In the genomic region with DNA sequence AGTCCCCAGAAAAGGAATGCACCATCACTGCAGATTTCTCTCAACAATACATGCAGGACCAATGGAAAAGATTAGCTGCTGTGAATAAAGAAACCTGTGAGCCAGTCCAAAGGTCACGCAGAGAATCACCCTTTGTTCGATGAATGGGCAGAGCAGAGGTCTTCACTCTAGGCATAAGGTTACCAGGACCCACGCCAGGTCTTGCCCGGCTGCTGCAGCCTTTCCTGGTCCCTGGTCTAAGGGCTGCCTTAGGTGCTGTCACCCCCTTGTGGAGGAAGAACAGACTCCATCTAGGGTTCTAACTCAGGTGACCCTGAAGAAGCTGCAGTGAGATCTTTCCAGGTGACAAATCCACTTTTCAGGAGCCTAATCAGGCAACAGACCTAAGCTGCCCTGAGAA, we compare ENCODE assay signal across 1 cellular context.
TF ChIP-seq lines count a peak whose summit lies in the region.

No MANE protein-coding gene starts in this region.

TF ChIP-seq in HepG2, 621 proteins besides CTCF, POLR2A, EP300 and RAD21 (continued from another document and continues in another):
- TF ChIP-seq, protein P1, sequence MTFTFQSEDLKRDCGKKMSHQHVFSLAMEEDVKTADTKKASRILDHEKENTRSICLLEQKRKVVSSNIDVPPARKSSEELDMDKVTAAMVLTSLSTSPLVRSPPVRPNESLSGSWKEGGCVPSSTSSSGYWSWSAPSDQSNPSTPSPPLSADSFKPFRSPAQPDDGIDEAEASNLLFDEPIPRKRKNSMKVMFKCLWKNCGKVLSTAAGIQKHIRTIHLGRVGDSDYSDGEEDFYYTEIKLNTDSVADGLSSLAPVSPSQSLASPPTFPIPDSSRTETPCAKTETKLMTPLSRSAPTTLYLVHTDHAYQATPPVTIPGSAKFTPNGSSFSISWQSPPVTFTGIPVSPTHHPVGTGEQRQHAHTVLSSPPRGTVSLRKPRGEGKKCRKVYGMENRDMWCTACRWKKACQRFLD (CRISPR knock-in tag; IDR thresholded peaks at IDR 0.05; ENCODE audit: borderline replicate concordance): no peak
- TF ChIP-seq, protein P2, sequence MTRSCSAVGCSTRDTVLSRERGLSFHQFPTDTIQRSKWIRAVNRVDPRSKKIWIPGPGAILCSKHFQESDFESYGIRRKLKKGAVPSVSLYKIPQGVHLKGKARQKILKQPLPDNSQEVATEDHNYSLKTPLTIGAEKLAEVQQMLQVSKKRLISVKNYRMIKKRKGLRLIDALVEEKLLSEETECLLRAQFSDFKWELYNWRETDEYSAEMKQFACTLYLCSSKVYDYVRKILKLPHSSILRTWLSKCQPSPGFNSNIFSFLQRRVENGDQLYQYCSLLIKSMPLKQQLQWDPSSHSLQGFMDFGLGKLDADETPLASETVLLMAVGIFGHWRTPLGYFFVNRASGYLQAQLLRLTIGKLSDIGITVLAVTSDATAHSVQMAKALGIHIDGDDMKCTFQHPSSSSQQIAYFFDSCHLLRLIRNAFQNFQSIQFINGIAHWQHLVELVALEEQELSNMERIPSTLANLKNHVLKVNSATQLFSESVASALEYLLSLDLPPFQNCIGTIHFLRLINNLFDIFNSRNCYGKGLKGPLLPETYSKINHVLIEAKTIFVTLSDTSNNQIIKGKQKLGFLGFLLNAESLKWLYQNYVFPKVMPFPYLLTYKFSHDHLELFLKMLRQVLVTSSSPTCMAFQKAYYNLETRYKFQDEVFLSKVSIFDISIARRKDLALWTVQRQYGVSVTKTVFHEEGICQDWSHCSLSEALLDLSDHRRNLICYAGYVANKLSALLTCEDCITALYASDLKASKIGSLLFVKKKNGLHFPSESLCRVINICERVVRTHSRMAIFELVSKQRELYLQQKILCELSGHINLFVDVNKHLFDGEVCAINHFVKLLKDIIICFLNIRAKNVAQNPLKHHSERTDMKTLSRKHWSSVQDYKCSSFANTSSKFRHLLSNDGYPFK (CRISPR knock-in tag; IDR thresholded peaks at IDR 0.05; ENCODE audit: borderline replicate concordance): no peak
- TF ChIP-seq KLF6 (CRISPR knock-in tag; IDR thresholded peaks at IDR 0.05) (no peak), GPN1 (CRISPR knock-in tag; IDR thresholded peaks at IDR 0.05; ENCODE audit: borderline replicate concordance) (no peak), ZSCAN9 (CRISPR knock-in tag; IDR thresholded peaks at IDR 0.05; ENCODE audit: borderline replicate concordance) (0 out of 2 replicates have a peak, but pooled peaks have one; percentile 6), ATRX (CRISPR knock-in tag; IDR thresholded peaks at IDR 0.05; ENCODE audit: borderline replicate concordance) (no peak), POGZ (CRISPR knock-in tag; IDR thresholded peaks at IDR 0.05) (no peak), MIXL1 (CRISPR knock-in tag; IDR thresholded peaks at IDR 0.05) (0 out of 2 replicates have a peak, but pooled peaks have one; percentile 18), ZFX (CRISPR knock-in tag; IDR thresholded peaks at IDR 0.05; ENCODE audit: low read depth) (no peak), SALL2 (CRISPR knock-in tag; IDR thresholded peaks at IDR 0.05) (no peak), ZNF607 (CRISPR knock-in tag; IDR thresholded peaks at IDR 0.05; ENCODE audit: borderline replicate concordance) (no peak), ATAD3A (CRISPR knock-in tag; IDR thresholded peaks at IDR 0.05) (no peak), BORCS8-MEF2B (CRISPR knock-in tag; IDR thresholded peaks at IDR 0.05) (no peak), SYNCRIP (IDR thresholded peaks at IDR 0.05; ENCODE audit: insufficient read depth, low read depth, low read length) (no peak), MAFK (conservative IDR thresholded peaks at IDR 0.05 in 1 of 2, IDR thresholded peaks at IDR 0.05 in 1 of 2; ENCODE audit: low read length in 2 of 2) (no peak), ZNF432 (CRISPR knock-in tag; IDR thresholded peaks at IDR 0.05; ENCODE audit: borderline replicate concordance) (no peak), ZNF33B (CRISPR knock-in tag; IDR thresholded peaks at IDR 0.05) (no peak), YEATS4 (CRISPR knock-in tag; IDR thresholded peaks at IDR 0.05; ENCODE audit: borderline replicate concordance) (no peak), ZNF337 (CRISPR knock-in tag; IDR thresholded peaks at IDR 0.05; ENCODE audit: borderline replicate concordance, low read depth) (no peak), ZSCAN20 (CRISPR knock-in tag; IDR thresholded peaks at IDR 0.05; ENCODE audit: borderline replicate concordance) (no peak), SKI (IDR thresholded peaks at IDR 0.05; ENCODE audit: partially characterized antibody) (no peak), NFYB (CRISPR knock-in tag; IDR thresholded peaks at IDR 0.05) (no peak), RXRA (CRISPR knock-in tag; IDR thresholded peaks at IDR 0.05) (peak; percentile 49; the same call in 1 of the 2 replicates), ZNF33A (CRISPR knock-in tag; IDR thresholded peaks at IDR 0.05; ENCODE audit: borderline replicate concordance) (no peak), DNMT3B (CRISPR knock-in tag; conservative IDR thresholded peaks at IDR 0.05) (no peak), RCOR2 (CRISPR knock-in tag; IDR thresholded peaks at IDR 0.05) (no peak), GTF3A (CRISPR knock-in tag; conservative IDR thresholded peaks at IDR 0.05) (no peak), TARDBP (CRISPR knock-in tag; IDR thresholded peaks at IDR 0.05) (no peak), KLF12 (CRISPR knock-in tag; IDR thresholded peaks at IDR 0.05; ENCODE audit: borderline replicate concordance) (no peak), TBX3 (IDR thresholded peaks at IDR 0.05; ENCODE audit: borderline replicate concordance) (no peak), SIN3B (IDR thresholded peaks at IDR 0.05; ENCODE audit: low read length) (no peak)
- TF ChIP-seq, protein P3, sequence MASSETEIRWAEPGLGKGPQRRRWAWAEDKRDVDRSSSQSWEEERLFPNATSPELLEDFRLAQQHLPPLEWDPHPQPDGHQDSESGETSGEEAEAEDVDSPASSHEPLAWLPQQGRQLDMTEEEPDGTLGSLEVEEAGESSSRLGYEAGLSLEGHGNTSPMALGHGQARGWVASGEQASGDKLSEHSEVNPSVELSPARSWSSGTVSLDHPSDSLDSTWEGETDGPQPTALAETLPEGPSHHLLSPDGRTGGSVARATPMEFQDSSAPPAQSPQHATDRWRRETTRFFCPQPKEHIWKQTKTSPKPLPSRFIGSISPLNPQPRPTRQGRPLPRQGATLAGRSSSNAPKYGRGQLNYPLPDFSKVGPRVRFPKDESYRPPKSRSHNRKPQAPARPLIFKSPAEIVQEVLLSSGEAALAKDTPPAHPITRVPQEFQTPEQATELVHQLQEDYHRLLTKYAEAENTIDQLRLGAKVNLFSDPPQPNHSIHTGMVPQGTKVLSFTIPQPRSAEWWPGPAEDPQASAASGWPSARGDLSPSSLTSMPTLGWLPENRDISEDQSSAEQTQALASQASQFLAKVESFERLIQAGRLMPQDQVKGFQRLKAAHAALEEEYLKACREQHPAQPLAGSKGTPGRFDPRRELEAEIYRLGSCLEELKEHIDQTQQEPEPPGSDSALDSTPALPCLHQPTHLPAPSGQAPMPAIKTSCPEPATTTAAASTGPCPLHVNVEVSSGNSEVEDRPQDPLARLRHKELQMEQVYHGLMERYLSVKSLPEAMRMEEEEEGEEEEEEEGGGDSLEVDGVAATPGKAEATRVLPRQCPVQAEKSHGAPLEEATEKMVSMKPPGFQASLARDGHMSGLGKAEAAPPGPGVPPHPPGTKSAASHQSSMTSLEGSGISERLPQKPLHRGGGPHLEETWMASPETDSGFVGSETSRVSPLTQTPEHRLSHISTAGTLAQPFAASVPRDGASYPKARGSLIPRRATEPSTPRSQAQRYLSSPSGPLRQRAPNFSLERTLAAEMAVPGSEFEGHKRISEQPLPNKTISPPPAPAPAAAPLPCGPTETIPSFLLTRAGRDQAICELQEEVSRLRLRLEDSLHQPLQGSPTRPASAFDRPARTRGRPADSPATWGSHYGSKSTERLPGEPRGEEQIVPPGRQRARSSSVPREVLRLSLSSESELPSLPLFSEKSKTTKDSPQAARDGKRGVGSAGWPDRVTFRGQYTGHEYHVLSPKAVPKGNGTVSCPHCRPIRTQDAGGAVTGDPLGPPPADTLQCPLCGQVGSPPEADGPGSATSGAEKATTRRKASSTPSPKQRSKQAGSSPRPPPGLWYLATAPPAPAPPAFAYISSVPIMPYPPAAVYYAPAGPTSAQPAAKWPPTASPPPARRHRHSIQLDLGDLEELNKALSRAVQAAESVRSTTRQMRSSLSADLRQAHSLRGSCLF (CRISPR knock-in tag; IDR thresholded peaks at IDR 0.05; ENCODE audit: borderline replicate concordance): no peak
- TF ChIP-seq, protein P4, sequence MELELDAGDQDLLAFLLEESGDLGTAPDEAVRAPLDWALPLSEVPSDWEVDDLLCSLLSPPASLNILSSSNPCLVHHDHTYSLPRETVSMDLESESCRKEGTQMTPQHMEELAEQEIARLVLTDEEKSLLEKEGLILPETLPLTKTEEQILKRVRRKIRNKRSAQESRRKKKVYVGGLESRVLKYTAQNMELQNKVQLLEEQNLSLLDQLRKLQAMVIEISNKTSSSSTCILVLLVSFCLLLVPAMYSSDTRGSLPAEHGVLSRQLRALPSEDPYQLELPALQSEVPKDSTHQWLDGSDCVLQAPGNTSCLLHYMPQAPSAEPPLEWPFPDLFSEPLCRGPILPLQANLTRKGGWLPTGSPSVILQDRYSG (CRISPR knock-in tag; IDR thresholded peaks at IDR 0.05): no peak
- TF ChIP-seq, protein P5, sequence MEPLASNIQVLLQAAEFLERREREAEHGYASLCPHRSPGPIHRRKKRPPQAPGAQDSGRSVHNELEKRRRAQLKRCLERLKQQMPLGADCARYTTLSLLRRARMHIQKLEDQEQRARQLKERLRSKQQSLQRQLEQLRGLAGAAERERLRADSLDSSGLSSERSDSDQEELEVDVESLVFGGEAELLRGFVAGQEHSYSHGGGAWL (CRISPR knock-in tag; IDR thresholded peaks at IDR 0.05): no peak
- TF ChIP-seq, protein P6, sequence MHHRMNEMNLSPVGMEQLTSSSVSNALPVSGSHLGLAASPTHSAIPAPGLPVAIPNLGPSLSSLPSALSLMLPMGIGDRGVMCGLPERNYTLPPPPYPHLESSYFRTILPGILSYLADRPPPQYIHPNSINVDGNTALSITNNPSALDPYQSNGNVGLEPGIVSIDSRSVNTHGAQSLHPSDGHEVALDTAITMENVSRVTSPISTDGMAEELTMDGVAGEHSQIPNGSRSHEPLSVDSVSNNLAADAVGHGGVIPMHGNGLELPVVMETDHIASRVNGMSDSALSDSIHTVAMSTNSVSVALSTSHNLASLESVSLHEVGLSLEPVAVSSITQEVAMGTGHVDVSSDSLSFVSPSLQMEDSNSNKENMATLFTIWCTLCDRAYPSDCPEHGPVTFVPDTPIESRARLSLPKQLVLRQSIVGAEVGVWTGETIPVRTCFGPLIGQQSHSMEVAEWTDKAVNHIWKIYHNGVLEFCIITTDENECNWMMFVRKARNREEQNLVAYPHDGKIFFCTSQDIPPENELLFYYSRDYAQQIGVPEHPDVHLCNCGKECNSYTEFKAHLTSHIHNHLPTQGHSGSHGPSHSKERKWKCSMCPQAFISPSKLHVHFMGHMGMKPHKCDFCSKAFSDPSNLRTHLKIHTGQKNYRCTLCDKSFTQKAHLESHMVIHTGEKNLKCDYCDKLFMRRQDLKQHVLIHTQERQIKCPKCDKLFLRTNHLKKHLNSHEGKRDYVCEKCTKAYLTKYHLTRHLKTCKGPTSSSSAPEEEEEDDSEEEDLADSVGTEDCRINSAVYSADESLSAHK (CRISPR knock-in tag; IDR thresholded peaks at IDR 0.05; ENCODE audit: borderline replicate concordance): no peak
- TF ChIP-seq, protein P7, sequence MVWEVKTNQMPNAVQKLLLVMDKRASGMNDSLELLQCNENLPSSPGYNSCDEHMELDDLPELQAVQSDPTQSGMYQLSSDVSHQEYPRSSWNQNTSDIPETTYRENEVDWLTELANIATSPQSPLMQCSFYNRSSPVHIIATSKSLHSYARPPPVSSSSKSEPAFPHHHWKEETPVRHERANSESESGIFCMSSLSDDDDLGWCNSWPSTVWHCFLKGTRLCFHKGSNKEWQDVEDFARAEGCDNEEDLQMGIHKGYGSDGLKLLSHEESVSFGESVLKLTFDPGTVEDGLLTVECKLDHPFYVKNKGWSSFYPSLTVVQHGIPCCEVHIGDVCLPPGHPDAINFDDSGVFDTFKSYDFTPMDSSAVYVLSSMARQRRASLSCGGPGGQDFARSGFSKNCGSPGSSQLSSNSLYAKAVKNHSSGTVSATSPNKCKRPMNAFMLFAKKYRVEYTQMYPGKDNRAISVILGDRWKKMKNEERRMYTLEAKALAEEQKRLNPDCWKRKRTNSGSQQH (CRISPR knock-in tag; IDR thresholded peaks at IDR 0.05; ENCODE audit: low read depth): no peak
- TF ChIP-seq, protein P8, sequence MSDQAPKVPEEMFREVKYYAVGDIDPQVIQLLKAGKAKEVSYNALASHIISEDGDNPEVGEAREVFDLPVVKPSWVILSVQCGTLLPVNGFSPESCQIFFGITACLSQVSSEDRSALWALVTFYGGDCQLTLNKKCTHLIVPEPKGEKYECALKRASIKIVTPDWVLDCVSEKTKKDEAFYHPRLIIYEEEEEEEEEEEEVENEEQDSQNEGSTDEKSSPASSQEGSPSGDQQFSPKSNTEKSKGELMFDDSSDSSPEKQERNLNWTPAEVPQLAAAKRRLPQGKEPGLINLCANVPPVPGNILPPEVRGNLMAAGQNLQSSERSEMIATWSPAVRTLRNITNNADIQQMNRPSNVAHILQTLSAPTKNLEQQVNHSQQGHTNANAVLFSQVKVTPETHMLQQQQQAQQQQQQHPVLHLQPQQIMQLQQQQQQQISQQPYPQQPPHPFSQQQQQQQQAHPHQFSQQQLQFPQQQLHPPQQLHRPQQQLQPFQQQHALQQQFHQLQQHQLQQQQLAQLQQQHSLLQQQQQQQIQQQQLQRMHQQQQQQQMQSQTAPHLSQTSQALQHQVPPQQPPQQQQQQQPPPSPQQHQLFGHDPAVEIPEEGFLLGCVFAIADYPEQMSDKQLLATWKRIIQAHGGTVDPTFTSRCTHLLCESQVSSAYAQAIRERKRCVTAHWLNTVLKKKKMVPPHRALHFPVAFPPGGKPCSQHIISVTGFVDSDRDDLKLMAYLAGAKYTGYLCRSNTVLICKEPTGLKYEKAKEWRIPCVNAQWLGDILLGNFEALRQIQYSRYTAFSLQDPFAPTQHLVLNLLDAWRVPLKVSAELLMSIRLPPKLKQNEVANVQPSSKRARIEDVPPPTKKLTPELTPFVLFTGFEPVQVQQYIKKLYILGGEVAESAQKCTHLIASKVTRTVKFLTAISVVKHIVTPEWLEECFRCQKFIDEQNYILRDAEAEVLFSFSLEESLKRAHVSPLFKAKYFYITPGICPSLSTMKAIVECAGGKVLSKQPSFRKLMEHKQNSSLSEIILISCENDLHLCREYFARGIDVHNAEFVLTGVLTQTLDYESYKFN (CRISPR knock-in tag; conservative IDR thresholded peaks at IDR 0.05): peak; percentile 38; the same call in 1 of the 2 replicates
- TF ChIP-seq, protein P9, sequence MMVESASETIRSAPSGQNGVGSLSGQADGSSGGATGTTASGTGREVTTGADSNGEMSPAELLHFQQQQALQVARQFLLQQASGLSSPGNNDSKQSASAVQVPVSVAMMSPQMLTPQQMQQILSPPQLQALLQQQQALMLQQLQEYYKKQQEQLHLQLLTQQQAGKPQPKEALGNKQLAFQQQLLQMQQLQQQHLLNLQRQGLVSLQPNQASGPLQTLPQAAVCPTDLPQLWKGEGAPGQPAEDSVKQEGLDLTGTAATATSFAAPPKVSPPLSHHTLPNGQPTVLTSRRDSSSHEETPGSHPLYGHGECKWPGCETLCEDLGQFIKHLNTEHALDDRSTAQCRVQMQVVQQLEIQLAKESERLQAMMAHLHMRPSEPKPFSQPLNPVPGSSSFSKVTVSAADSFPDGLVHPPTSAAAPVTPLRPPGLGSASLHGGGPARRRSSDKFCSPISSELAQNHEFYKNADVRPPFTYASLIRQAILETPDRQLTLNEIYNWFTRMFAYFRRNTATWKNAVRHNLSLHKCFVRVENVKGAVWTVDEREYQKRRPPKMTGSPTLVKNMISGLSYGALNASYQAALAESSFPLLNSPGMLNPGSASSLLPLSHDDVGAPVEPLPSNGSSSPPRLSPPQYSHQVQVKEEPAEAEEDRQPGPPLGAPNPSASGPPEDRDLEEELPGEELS (CRISPR knock-in tag; IDR thresholded peaks at IDR 0.05): no peak
